8 cellular contexts compared by ENCODE assay signal in genomic region chrX:25144043-25144940, GRCh38.
DNase-seq lines count a peak whose midpoint lies in the region; ATAC-seq and TF ChIP-seq lines count a peak whose summit lies in the region.

No MANE protein-coding gene starts in this region.

- H3K9me3 ChIP-seq in neuron (ENCODE audit: low read length) (no peaks in the 10 kb centered on the region), upper lobe of left lung (no peaks in the 10 kb centered on the region)

- no peak overlapping the region for H3K27ac ChIP-seq in upper lobe of left lung

- no peak for TF ChIP-seq POLR2A in upper lobe of left lung (IDR thresholded peaks at IDR 0.05)

- H3K27me3 ChIP-seq in neuron (ENCODE audit: insufficient read depth, low read length) = peaks cover 3% of the 10 kb centered on the region
- H3K27me3 ChIP-seq in upper lobe of left lung = no peaks in the 10 kb centered on the region

- DNase-seq in AG20443 (ENCODE audit: low spot score) = peak; percentile 45
- DNase-seq in NCI-H345 treated with DMSO at 0.1 percent for 48 hours (lab: John Stamatoyannopoulos, UW; ENCODE audit: unreplicated experiment) = peak; percentile 20
- peak; percentile 25 for DNase-seq in activated CD8-positive, alpha-beta memory T cell treated with anti-CD3 and anti-CD28 coated beads, Interleukin-2, amount 50 U/mL, for 4 hours
- DNase-seq in fibroblast of pulmonary artery (ENCODE audit: low read depth) = peak; percentile 63
- DNase-seq in upper lobe of left lung = peak in 1 of 2 donors; percentile 45

- TF ChIP-seq EP300 in upper lobe of left lung (IDR thresholded peaks at IDR 0.05) = no peak

- TF ChIP-seq CTCF in fibroblast of pulmonary artery (IDR thresholded peaks at IDR 0.05; ENCODE audit: low read length, missing control alignments) (peak; percentile 62), upper lobe of left lung (IDR thresholded peaks at IDR 0.05) (peak; percentile 35 to 72 (median 60))

- H3K4me1 ChIP-seq in neuron (ENCODE audit: insufficient read depth, low read length) (no peaks in the 10 kb centered on the region), upper lobe of left lung (no peaks in the 10 kb centered on the region)

- ATAC-seq in GM19351 (IDR thresholded peaks at IDR 0.05; ENCODE audit: unreplicated experiment) (peak; percentile 55), upper lobe of left lung (ENCODE audit: low FRiP score in 2 of 2) (peak in 1 of 2 donors; percentile 64), HG02852 (IDR thresholded peaks at IDR 0.05; ENCODE audit: unreplicated experiment) (no peak)

- no peak overlapping the region for H2AFZ ChIP-seq in neuron (ENCODE audit: low read depth, low read length)

- peak overlapping the region; percentile 17 for H3K4me3 ChIP-seq in fibroblast of pulmonary artery (replicated peaks; ENCODE audit: low read depth, low read length)
- H3K4me3 ChIP-seq in neuron (ENCODE audit: low read length) = peak overlapping the region; percentile 24
- no peak overlapping the region for H3K4me3 ChIP-seq in upper lobe of left lung

- no peaks in the 10 kb centered on the region for H3K36me3 ChIP-seq in neuron (ENCODE audit: insufficient read depth, low read length)
- H3K36me3 ChIP-seq in upper lobe of left lung = no peaks in the 10 kb centered on the region

- 13 to 24% methylated on average over 19 of the region's 19 CpGs for WGBS in upper lobe of left lung, 2 donors

Comparison
In these comparisons a context has a peak if more than half of its experiments do, and no peak if none do; other contexts are left out.
1. H3K4me3 ChIP-seq: peak in fibroblast of pulmonary artery (single experiment) and neuron (single experiment); none in upper lobe of left lung (0 of 4).